In genomic region chr15:93030430-93031102, GRCh38 we compare ENCODE assay signal across 8 cellular contexts. TPM values are rescaled to one million over a fixed set of nuclear protein-coding genes. Genes with fewer than 3 reads are reported as not detected.
DNase-seq lines count a peak whose midpoint lies in the region; ATAC-seq, FAIRE-seq and TF ChIP-seq lines count a peak whose summit lies in the region.

No MANE protein-coding gene starts in this region.

- H3K36me3 ChIP-seq in BLaER1 treated with 17β-estradiol and CSF1 and Interleukin-3, amounts not matched to agents 10 nM and 100 nM: peaks cover 17 to 28% (median 25%) of the 10 kb centered on the region in 11 experiments
- H3K36me3 ChIP-seq in endothelial cell of umbilical vein (ENCODE audit: control insufficient read depth in 2 of 2, extremely low read depth in 1 of 2, insufficient read depth in 2 of 2, low read length in 2 of 2) (peaks cover 2 to 10% of the 10 kb centered on the region in 2 experiments), mucosa of descending colon (ENCODE audit: low read depth) (no peaks in the 10 kb centered on the region)

- H3K9me3 ChIP-seq in BLaER1 treated with 17β-estradiol and CSF1 and Interleukin-3, amounts not matched to agents 10 nM and 100 nM (replicated peaks in 1 of 11): peaks cover 0 to 5% (median 0%) of the 10 kb centered on the region in 11 experiments; a peak in 1 of 22 replicates
- H3K9me3 ChIP-seq in endothelial cell of umbilical vein (replicated peaks; ENCODE audit: control insufficient read depth, insufficient read depth, low read length) (no peaks in the 10 kb centered on the region), mucosa of descending colon (no peaks in the 10 kb centered on the region)

- H3K36me3 Mint-ChIP-seq in activated CD8-positive, alpha-beta memory T cell treated with anti-CD3 and anti-CD28 coated beads, Interleukin-2, amount 10 ng/mL, durations not matched to agents 7 days and 5 days: peaks cover 10% of the 10 kb centered on the region

- peaks cover 61 to 87% (median 71%) of the 10 kb centered on the region in 10 experiments for H3K4me1 ChIP-seq in BLaER1 treated with 17β-estradiol and CSF1 and Interleukin-3, amounts not matched to agents 10 nM and 100 nM
- H3K4me1 ChIP-seq in endothelial cell of umbilical vein (ENCODE audit: control insufficient read depth, extremely low read depth, insufficient read depth, low read length) (peaks cover 23% of the 10 kb centered on the region), mucosa of descending colon (ENCODE audit: low read depth) (peaks cover 10% of the 10 kb centered on the region)

- CTCF ChIA-PET in activated CD8-positive, alpha-beta memory T cell treated with anti-CD3 and anti-CD28 coated beads, Interleukin-2, amount 10 ng/mL, durations not matched to agents 7 days and 5 days (lab: Charles Lee): interaction anchor here (0.6 to 6.3 kb wide), 25 partner anchors 10 to 1105 kb away, joined by 3 to 57 read pairs (median 4); partner anchors contain the start of gene RGMA
- CTCF ChIA-PET in endothelial cell of umbilical vein (lab: Charles Lee): interaction anchor here (0.6 to 6.8 kb wide), 24 partner anchors 10 to 1294 kb away, joined by 3 to 137 read pairs (median 4); partner anchors contain the start of gene RGMA

- H4K20me1 ChIP-seq in BLaER1 treated with 17β-estradiol and CSF1 and Interleukin-3, amounts not matched to agents 10 nM and 100 nM: peaks cover 16 to 38% (median 28%) of the 10 kb centered on the region in 11 experiments; a peak in 16 of 22 replicates
- peaks cover 3% of the 10 kb centered on the region for H4K20me1 ChIP-seq in endothelial cell of umbilical vein (replicated peaks; ENCODE audit: control insufficient read depth, extremely low read depth, insufficient read depth, low read length)

- peak; percentile 90 for FAIRE-seq in endothelial cell of umbilical vein (lab: Jason Lieb, UNC)

- peak; percentile 69 to 86 for TF ChIP-seq CTCF in endothelial cell of umbilical vein (IDR thresholded peaks at IDR 0.05; ENCODE audit: extremely low read depth in 1 of 2, insufficient read depth in 1 of 2, low read depth in 1 of 2, low read length in 2 of 2)
- TF ChIP-seq CTCF in mucosa of descending colon (IDR thresholded peaks at IDR 0.05): peak; percentile 66

- peaks cover 4% of the 10 kb centered on the region for H3K79me2 ChIP-seq in endothelial cell of umbilical vein (ENCODE audit: control insufficient read depth, insufficient read depth, low read length)

- H3K4me3 Mint-ChIP-seq in activated CD8-positive, alpha-beta memory T cell treated with anti-CD3 and anti-CD28 coated beads, Interleukin-2, amount 10 ng/mL, durations not matched to agents 7 days and 5 days: no peak overlapping the region

- H3K4me3 ChIP-seq in BLaER1 treated with 17β-estradiol and CSF1 and Interleukin-3, amounts not matched to agents 10 nM and 100 nM: peak overlapping the region in 1 of 10 experiments; percentile 20; a peak in 2 of 20 replicates
- H3K4me3 ChIP-seq in endothelial cell of umbilical vein (replicated peaks in 1 of 3; ENCODE audit: insufficient read depth in 1 of 3, low read depth in 1 of 3, low read length in 3 of 3): no peak overlapping the region
- no peak overlapping the region for H3K4me3 ChIP-seq in mucosa of descending colon

- intact Hi-C loops in endothelial cell of umbilical vein (cut with micrococcal nuclease): loop anchor here (1.0 to 5.0 kb wide), 5 partner anchors 42 to 1294 kb away; no protein-coding TSS in a partner anchor
- intact Hi-C loops in mucosa of descending colon (cut with DNase I, micrococcal nuclease): no loop called here

- 0 out of 22 replicates have a peak, but pooled peaks cover 0 to 6% (median 0%) of the 10 kb centered on the region in 11 experiments for H3K27me3 ChIP-seq in BLaER1 treated with 17β-estradiol and CSF1 and Interleukin-3, amounts not matched to agents 10 nM and 100 nM
- H3K27me3 ChIP-seq in endothelial cell of umbilical vein (ENCODE audit: control insufficient read depth in 2 of 2, insufficient read depth in 2 of 2, low read length in 2 of 2): no peaks in the 10 kb centered on the region

- POLR2A ChIA-PET in endothelial cell of umbilical vein (lab: Charles Lee): no interaction called here

- dilution Hi-C loops in endothelial cell of umbilical vein (cut with MboI; ENCODE audit: extremely low pct_ligation_motif_present, low sequenced_read_pairs): no loop called here

- no peak overlapping the region for H3K27ac Mint-ChIP-seq in activated CD8-positive, alpha-beta memory T cell treated with anti-CD3 and anti-CD28 coated beads, Interleukin-2, amount 10 ng/mL, durations not matched to agents 7 days and 5 days

- TF ChIP-seq POLR2A in endothelial cell of umbilical vein (IDR thresholded peaks at IDR 0.05; ENCODE audit: low read depth, low read length): no peak

- ATAC-seq in GM18907 (IDR thresholded peaks at IDR 0.05; ENCODE audit: unreplicated experiment) (peak; percentile 83), HG03103 (IDR thresholded peaks at IDR 0.05; ENCODE audit: low read depth, unreplicated experiment) (peak; percentile 76), mucosa of descending colon (peak; percentile 81)
- ATAC-seq in activated CD8-positive, alpha-beta memory T cell treated with anti-CD3 and anti-CD28 coated beads, Interleukin-2, amount 10 ng/mL, durations not matched to agents 7 days and 5 days: peak; percentile 86

- peak overlapping the region; percentile 27 to 89 (median 71); a peak in 20 of 22 replicates for H3K27ac ChIP-seq in BLaER1 treated with 17β-estradiol and CSF1 and Interleukin-3, amounts not matched to agents 10 nM and 100 nM
- H3K27ac ChIP-seq in endothelial cell of umbilical vein (ENCODE audit: insufficient read depth, low read depth, low read length): no peak overlapping the region

- peak overlapping the region; percentile 21 to 75 (median 57); a peak in 20 of 22 replicates for H3K9ac ChIP-seq in BLaER1 treated with 17β-estradiol and CSF1 and Interleukin-3, amounts not matched to agents 10 nM and 100 nM
- H3K9ac ChIP-seq in endothelial cell of umbilical vein (replicated peaks; ENCODE audit: extremely low read depth, insufficient read depth, low read length): no peak overlapping the region

- peaks cover 12% of the 10 kb centered on the region for H3K4me1 Mint-ChIP-seq in activated CD8-positive, alpha-beta memory T cell treated with anti-CD3 and anti-CD28 coated beads, Interleukin-2, amount 10 ng/mL, durations not matched to agents 7 days and 5 days

- H3K9me3 Mint-ChIP-seq in activated CD8-positive, alpha-beta memory T cell treated with anti-CD3 and anti-CD28 coated beads, Interleukin-2, amount 10 ng/mL, durations not matched to agents 7 days and 5 days (ENCODE audit: low read depth): no peaks in the 10 kb centered on the region

- no peaks in the 10 kb centered on the region for H3K27me3 Mint-ChIP-seq in activated CD8-positive, alpha-beta memory T cell treated with anti-CD3 and anti-CD28 coated beads, Interleukin-2, amount 10 ng/mL, durations not matched to agents 7 days and 5 days

- no peaks in the 10 kb centered on the region for H3K9me1 ChIP-seq in endothelial cell of umbilical vein (replicated peaks; ENCODE audit: control insufficient read depth, extremely low read depth, insufficient read depth, low read length)

- H2AFZ ChIP-seq in endothelial cell of umbilical vein (ENCODE audit: low read depth, low read length): no peak overlapping the region

- DNase-seq in NCI-H526 (lab: John Stamatoyannopoulos, UW): peak; percentile 55 to 80
- peak; percentile 73 for DNase-seq in activated CD8-positive, alpha-beta memory T cell treated with anti-CD3 and anti-CD28 coated beads, Interleukin-2, amount 10 ng/mL, durations not matched to agents 7 days and 5 days
- peak; percentile 64 for DNase-seq in endothelial cell of umbilical vein (ENCODE audit: low read depth, low spot score)
- DNase-seq in mucosa of descending colon: peak in 2 of 3 donors; percentile 65 to 74
- peak; percentile 25 to 46 for DNase-seq in stimulated activated CD8-positive, alpha-beta memory T cell treated with anti-CD3 and anti-CD28 coated beads, Interleukin-4, amount 100 ng/mL, for 4 hours (ENCODE audit: low read depth in 2 of 2, low spot score in 1 of 2)

- H3K4me2 ChIP-seq in BLaER1 treated with 17β-estradiol and CSF1 and Interleukin-3, amounts not matched to agents 10 nM and 100 nM: peak overlapping the region; percentile 57 to 89 (median 71)
- no peak overlapping the region for H3K4me2 ChIP-seq in endothelial cell of umbilical vein (ENCODE audit: insufficient read depth, low read length)

- no TSS peak for BruUV-seq in endothelial cell of umbilical vein (replicated peaks; lab: Mats Ljungman, UMichigan)

TF ChIP-seq in endothelial cell of umbilical vein, 7 proteins besides CTCF, POLR2A, EP300 and RAD21:
- TF ChIP-seq GATA2 (IDR thresholded peaks at IDR 0.05; ENCODE audit: insufficient read depth, insufficient read length, low read depth, low read length) (no peak), JUN (IDR thresholded peaks at IDR 0.05; ENCODE audit: borderline replicate concordance, insufficient read depth, insufficient read length, low read depth) (no peak), FOS (IDR thresholded peaks at IDR 0.05; ENCODE audit: borderline replicate concordance, insufficient read depth, low read length) (no peak)

RNA-seq across cellular contexts. Expression of gene RGMA, which starts 58.4 kb away (rescaled TPM):
- total RNA-seq in activated CD8-positive, alpha-beta memory T cell treated with anti-CD3 and anti-CD28 coated beads, Interleukin-2, amount 10 ng/mL, durations not matched to agents 7 days and 5 days: under 1 TPM in 1 of 2 experiments, not detected in 1; 0.28 TPM
- total RNA-seq in endothelial cell of umbilical vein (0.13 TPM in 1 of 2 replicates, not detected in the other), mucosa of descending colon (10 to 100 TPM in 2 of 3 donors, 1 to 10 TPM in 1; 2.8 to 88.4 (median 10.6) TPM)
- 0.03 and 0.06 TPM in 2 replicates for polyA plus RNA-seq in endothelial cell of umbilical vein
- polyA plus RNA-seq in endothelial cell of umbilical vein (2011; cell fraction: cytosol; rRNA removed): 0.04 TPM in 1 of 2 replicates, not detected in the other
- polyA plus RNA-seq in endothelial cell of umbilical vein (2011; cell fraction: nucleus; rRNA removed): 0.04 TPM in 2 replicates
- 0.07 TPM in 1 of 2 replicates, not detected in the other for polyA plus RNA-seq in endothelial cell of umbilical vein (2012)
- not detected in 2 replicates for polyA minus RNA-seq in endothelial cell of umbilical vein
- polyA minus RNA-seq in endothelial cell of umbilical vein (2011; cell fraction: cytosol; rRNA and poly(A)+ RNA removed): not detected
- not detected in 2 replicates for polyA minus RNA-seq in endothelial cell of umbilical vein (2011; cell fraction: nucleus; rRNA and poly(A)+ RNA removed)
